In genomic region chr10:72250666-72251065, GRCh38 we compare ENCODE assay signal across 9 cellular contexts. TPM values are rescaled to one million over a fixed set of nuclear protein-coding genes. Genes with fewer than 3 reads are reported as not detected.
DNase-seq lines count a peak whose midpoint lies in the region; ATAC-seq, FAIRE-seq and TF ChIP-seq lines count a peak whose summit lies in the region.
"Had no signal": no experiment of that assay in that cellular context is flagged by ENCODE, and none has a peak within 500 bp of the region (broad histone marks: within the 10 kb centered on the region; RNA-seq: fewer than 3 reads in every experiment).

No MANE protein-coding gene starts in this region.

- H3K9ac ChIP-seq in MM.1S (ENCODE audit: low read length) (no peak overlapping the region), mesendoderm (ENCODE audit: low read length) (no peak overlapping the region)

- no peak overlapping the region for H2BK5ac ChIP-seq in mesendoderm (ENCODE audit: low read length)

- H3K79me1 ChIP-seq in mesendoderm (ENCODE audit: low read length) = no peaks in the 10 kb centered on the region

- POLR2A ChIA-PET in A549 (lab: Yijun Ruan, JAX) = interaction anchor here (0.7 kb wide), 3 partner anchors 9 to 107 kb away, joined by 3 to 7 read pairs (median 5); no protein-coding TSS in a partner anchor

- no peak overlapping the region for H2BK15ac ChIP-seq in mesendoderm (replicated peaks; ENCODE audit: low read depth)

- no peak overlapping the region for H3K18ac ChIP-seq in mesendoderm (ENCODE audit: low read length)

- no peaks in the 10 kb centered on the region for H3K9me2 ChIP-seq in MM.1S (replicated peaks; ENCODE audit: insufficient read depth, low read length)

- H3K4me2 ChIP-seq in A549 (0 out of 3 replicates have a peak overlapping the region, but pooled peaks have one; percentile 1), MM.1S (ENCODE audit: low read depth, low read length) (no peak overlapping the region), mesendoderm (ENCODE audit: low read length) (no peak overlapping the region)

- no peak overlapping the region for H3K4me3 ChIP-seq in A549
- no peak overlapping the region for H3K4me3 ChIP-seq in MM.1S (ENCODE audit: low read length)
- no peak overlapping the region for H3K4me3 ChIP-seq in mesendoderm (ENCODE audit: low read length)

- H3K4ac ChIP-seq in mesendoderm (ENCODE audit: low read depth, low read length) = no peak overlapping the region

- H3K79me2 ChIP-seq in MM.1S (ENCODE audit: low read length) (no peaks in the 10 kb centered on the region), mesendoderm (ENCODE audit: control insufficient read depth, insufficient read depth, low read length) (no peaks in the 10 kb centered on the region)

- TF ChIP-seq RAD21 in A549 (conservative IDR thresholded peaks at IDR 0.05 in 1 of 2, IDR thresholded peaks at IDR 0.05 in 1 of 2) = no peak

- no peak overlapping the region for H2AFZ ChIP-seq in MM.1S (ENCODE audit: low read length)

- no peak overlapping the region for H4K5ac ChIP-seq in mesendoderm (ENCODE audit: low read length)

- H3K56ac ChIP-seq in mesendoderm (ENCODE audit: low read length) = no peak overlapping the region

- H3K4me1 ChIP-seq in A549 (peaks cover 66% of the 10 kb centered on the region), MM.1S (ENCODE audit: low read length) (peaks cover 50% of the 10 kb centered on the region), mesendoderm (ENCODE audit: control insufficient read depth, low read depth, low read length) (peaks cover 8% of the 10 kb centered on the region)

- no peak overlapping the region for H2BK120ac ChIP-seq in mesendoderm (ENCODE audit: low read depth, low read length)

- H2AK5ac ChIP-seq in mesendoderm (ENCODE audit: low read length) = no peak overlapping the region

- 80% methylated on average over 1 of the region's 1 CpG for WGBS in A549 (ENCODE audit: missing lambda C conversion rate)
- WGBS in mesendoderm (ENCODE audit: extremely low coverage, insufficient coverage, low lambda C conversion rate) = no CpG with 5 or more reads among the region's 1 CpG

- TF ChIP-seq CTCF in A549 (IDR thresholded peaks at IDR 0.05) (no peak), MM.1S (IDR thresholded peaks at IDR 0.05; ENCODE audit: low read length) (no peak)

- TF ChIP-seq POLR2A in A549 (IDR thresholded peaks at IDR 0.05; ENCODE audit: low read length) = no peak

- peak in 1 of 2 experiments; percentile 51; a peak in 3 of 6 replicates for ATAC-seq in A549
- ATAC-seq in GM21576 (IDR thresholded peaks at IDR 0.05; ENCODE audit: unreplicated experiment) = no peak

- no peaks in the 10 kb centered on the region for H3K27me3 ChIP-seq in MM.1S (replicated peaks; ENCODE audit: insufficient read depth, low read length)
- no peaks in the 10 kb centered on the region for H3K27me3 ChIP-seq in mesendoderm (ENCODE audit: insufficient read depth, low read length, poor library complexity)

- no peak for FAIRE-seq in A549 (lab: Jason Lieb, UNC)

- H3K9me3 ChIP-seq in A549 (no peaks in the 10 kb centered on the region), MM.1S (replicated peaks; ENCODE audit: insufficient read depth, low read length) (no peaks in the 10 kb centered on the region)

- no peaks in the 10 kb centered on the region for H3K36me3 ChIP-seq in MM.1S (replicated peaks; ENCODE audit: insufficient read depth, low read length)
- H3K36me3 ChIP-seq in mesendoderm (ENCODE audit: control insufficient read depth, insufficient read depth, low read length) = no peaks in the 10 kb centered on the region

- DNase-seq in A549 (ENCODE audit: low read depth in 1 of 2, low spot score in 1 of 2) (peak in 1 of 2 experiments; percentile 66), MM.1S (peak; percentile 36), mucosa of gallbladder (ENCODE audit: low spot score) (peak; percentile 49), GDM1 (lab: John Stamatoyannopoulos, UW) (no peak), mesendoderm (no peak)
- no peak for DNase-seq in activated CD4-positive, alpha-beta T cell treated with anti-CD3 and anti-CD28 coated beads for 1 hour
- DNase-seq: NCI-H1694 treated with DMSO at 0.1 percent for 48 hours had no signal

- no peak overlapping the region for H3K23ac ChIP-seq in mesendoderm (ENCODE audit: low read length)

- H4K20me1 ChIP-seq in MM.1S (ENCODE audit: insufficient read depth, low read length) = no peaks in the 10 kb centered on the region

- TF ChIP-seq EP300 in A549 (IDR thresholded peaks at IDR 0.05) = no peak

- H3F3A ChIP-seq in MM.1S (ENCODE audit: insufficient read depth, low read length) = peaks cover 23% of the 10 kb centered on the region

- no peak overlapping the region for H4K8ac ChIP-seq in mesendoderm (ENCODE audit: low read depth, low read length)

- CTCF ChIA-PET in A549 (lab: Yijun Ruan, JAX) = interaction anchor here (0.6 to 1.6 kb wide), 2 partner anchors 77 to 87 kb away, joined by 3 to 4 read pairs; no protein-coding TSS in a partner anchor

- H3K27ac ChIP-seq in A549 (peak overlapping the region; percentile 99 to 100), MM.1S (ENCODE audit: low read length) (no peak overlapping the region), cingulate gyrus (ENCODE audit: low read depth, low read length) (peak overlapping the region; percentile 29), mesendoderm (ENCODE audit: low read depth, low read length) (no peak overlapping the region)

TF ChIP-seq in A549, 52 proteins besides CTCF, POLR2A, EP300 and RAD21:
- TF ChIP-seq FOSB (CRISPR knock-in tag; IDR thresholded peaks at IDR 0.05) (no peak), CHD2 (IDR thresholded peaks at IDR 0.05; ENCODE audit: low read length, partially characterized antibody) (no peak), HEYL (CRISPR knock-in tag; IDR thresholded peaks at IDR 0.05) (no peak), CBX2 (IDR thresholded peaks at IDR 0.05; ENCODE audit: borderline replicate concordance, low read depth) (no peak), FOXS1 (CRISPR knock-in tag; IDR thresholded peaks at IDR 0.05) (no peak), PBX3 (IDR thresholded peaks at IDR 0.05) (no peak)
- TF ChIP-seq, protein P1, sequence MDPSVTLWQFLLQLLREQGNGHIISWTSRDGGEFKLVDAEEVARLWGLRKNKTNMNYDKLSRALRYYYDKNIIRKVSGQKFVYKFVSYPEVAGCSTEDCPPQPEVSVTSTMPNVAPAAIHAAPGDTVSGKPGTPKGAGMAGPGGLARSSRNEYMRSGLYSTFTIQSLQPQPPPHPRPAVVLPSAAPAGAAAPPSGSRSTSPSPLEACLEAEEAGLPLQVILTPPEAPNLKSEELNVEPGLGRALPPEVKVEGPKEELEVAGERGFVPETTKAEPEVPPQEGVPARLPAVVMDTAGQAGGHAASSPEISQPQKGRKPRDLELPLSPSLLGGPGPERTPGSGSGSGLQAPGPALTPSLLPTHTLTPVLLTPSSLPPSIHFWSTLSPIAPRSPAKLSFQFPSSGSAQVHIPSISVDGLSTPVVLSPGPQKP (IDR thresholded peaks at IDR 0.05; ENCODE audit: low read depth, low read length) = no peak

RNA-seq across cellular contexts. Expression of gene DDIT4, which starts 23.1 kb away (rescaled TPM):
- 329 and 392 TPM in 2 replicates for polyA plus RNA-seq in A549 (2011; rRNA removed)
- polyA plus RNA-seq in A549 (2012; cell fraction: cytosol; rRNA removed) = 189 and 275 TPM in 2 replicates
- 368 and 387 TPM in 2 replicates for polyA plus RNA-seq in A549 (2012; cell fraction: nucleus; rRNA removed)
- polyA plus RNA-seq in A549 (2017; fragmentation: RNase III; extraction: RNeasy Plus Mini Kit Qiagen cat#74134 plus additional on column Dnase treatment) = 188 to 239 TPM (median 238 TPM) in 3 replicates
- 299 and 339 TPM in 2 replicates for polyA minus RNA-seq in A549 (2011; rRNA and poly(A)+ RNA removed)
- total RNA-seq in mucosa of gallbladder = 191 TPM
- 13.6 TPM for polyA plus RNA-seq in mesendoderm (2013, experiment 1 of 2)
- 13.8 TPM for polyA plus RNA-seq in mesendoderm (2013, experiment 2 of 2)

RNA-seq across cellular contexts. Expression of gene ASCC1, which starts 34.6 kb away (rescaled TPM):
- polyA plus RNA-seq in A549 (2011; rRNA removed) (82.3 and 83.7 TPM in 2 replicates), A549 (2017; fragmentation: RNase III; extraction: RNeasy Plus Mini Kit Qiagen cat#74134 plus additional on column Dnase treatment) (56.2 to 58.9 TPM (median 56.5 TPM) in 3 replicates)
- 21.6 and 24.9 TPM in 2 replicates for polyA plus RNA-seq in A549 (2012; cell fraction: cytosol; rRNA removed)
- polyA plus RNA-seq in A549 (2012; cell fraction: nucleus; rRNA removed) = 12.2 and 19.1 TPM in 2 replicates
- polyA minus RNA-seq in A549 (2011; rRNA and poly(A)+ RNA removed) = 35.9 and 39.6 TPM in 2 replicates
- 27.5 TPM for total RNA-seq in mucosa of gallbladder
- 31.3 TPM for polyA plus RNA-seq in mesendoderm (2013, experiment 1 of 2)
- 32.2 TPM for polyA plus RNA-seq in mesendoderm (2013, experiment 2 of 2)

RNA-seq across cellular contexts. Expression of gene ANAPC16, which starts 34.9 kb away (rescaled TPM):
- 136 and 165 TPM in 2 replicates for polyA plus RNA-seq in A549 (2011; rRNA removed)
- 61.1 and 70.5 TPM in 2 replicates for polyA plus RNA-seq in A549 (2012; cell fraction: cytosol; rRNA removed)
- polyA plus RNA-seq in A549 (2012; cell fraction: nucleus; rRNA removed) = 13.7 and 21.8 TPM in 2 replicates
- polyA plus RNA-seq in A549 (2017; fragmentation: RNase III; extraction: RNeasy Plus Mini Kit Qiagen cat#74134 plus additional on column Dnase treatment) = 75.1 to 86.1 TPM (median 79.8 TPM) in 3 replicates
- 36.8 and 46.6 TPM in 2 replicates for polyA minus RNA-seq in A549 (2011; rRNA and poly(A)+ RNA removed)
- total RNA-seq in mucosa of gallbladder = 128 TPM
- polyA plus RNA-seq in mesendoderm (2013, experiment 1 of 2) = 46.8 TPM
- 43.6 TPM for polyA plus RNA-seq in mesendoderm (2013, experiment 2 of 2)

Comparison
In these comparisons a context has a peak if more than half of its experiments do, and no peak if none do; other contexts are left out.
1. DNase-seq: peak in MM.1S (single experiment) and mucosa of gallbladder (single experiment); none in GDM1 (single experiment), mesendoderm (single experiment) and activated CD4-positive, alpha-beta T cell treated with anti-CD3 and anti-CD28 coated beads for 1 hour (single experiment).
2. H3K27ac ChIP-seq: peak in A549 (2 of 2) and cingulate gyrus (single experiment); none in MM.1S (single experiment) and mesendoderm (single experiment).